In the genomic region with DNA sequence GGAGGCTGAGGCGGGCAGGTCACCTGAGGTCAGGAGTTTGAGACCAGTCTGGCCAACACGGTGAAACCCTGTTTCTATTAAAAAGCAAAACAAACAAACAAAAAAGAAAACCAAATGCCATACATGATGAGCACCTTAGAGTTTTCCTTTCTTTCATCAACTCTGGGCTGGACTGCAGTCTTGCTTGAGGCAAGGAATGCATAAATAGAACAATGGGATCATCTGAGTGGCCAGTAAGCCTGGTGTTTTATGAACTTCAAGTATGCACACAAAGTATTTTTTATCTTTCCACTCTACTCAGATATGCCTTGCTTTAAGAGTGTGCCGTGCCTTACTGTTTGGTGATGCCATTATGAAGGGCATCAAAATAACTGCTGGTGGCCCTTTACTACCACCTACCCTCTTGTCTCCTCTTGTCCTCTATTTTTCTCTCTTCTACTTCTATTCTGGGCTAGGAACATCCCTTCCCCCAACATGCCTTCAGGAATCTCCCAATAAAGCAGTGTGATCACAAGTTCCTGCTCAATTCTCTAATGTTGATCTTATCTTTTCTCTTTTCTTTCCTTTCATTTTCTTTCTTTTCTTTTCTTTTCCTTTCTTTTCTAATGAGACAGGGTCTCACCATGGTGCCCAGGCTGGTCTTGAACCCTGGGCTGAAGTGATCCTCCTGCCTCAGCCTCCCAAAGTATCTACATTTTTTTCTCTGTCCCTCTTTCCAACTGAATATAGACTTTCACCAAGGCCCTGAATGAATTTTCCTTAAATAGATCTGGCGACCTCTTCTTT, we compare ENCODE assay signal across 22 cellular contexts. TPM values are rescaled to one million over a fixed set of nuclear protein-coding genes. Genes with fewer than 3 reads are reported as not detected.
DNase-seq lines count a peak whose midpoint lies in the region; ATAC-seq and TF ChIP-seq lines count a peak whose summit lies in the region.
"Had no signal": no experiment of that assay in that cellular context is flagged by ENCODE, and none has a peak within 500 bp of the region (broad histone marks: within the 10 kb centered on the region; RNA-seq: fewer than 3 reads in every experiment).

No MANE protein-coding gene starts in this region.

- H3K27me3 Mint-ChIP-seq in activated T-cell treated with anti-CD3 and anti-CD28 coated beads, Interleukin-2, amount 50 U/mL, for 72 hours (ENCODE audit: low read depth): no peaks in the 10 kb centered on the region
- peaks cover 4% of the 10 kb centered on the region for H3K27me3 Mint-ChIP-seq in endothelial cell (ENCODE audit: unreplicated experiment)
- no peaks in the 10 kb centered on the region for H3K27me3 Mint-ChIP-seq in osteocyte (ENCODE audit: unreplicated experiment)
- H3K27me3 Mint-ChIP-seq: CD4-positive, alpha-beta memory T cell; type B pancreatic cell had no signal

- no peaks in the 10 kb centered on the region for H3K9me3 Mint-ChIP-seq in activated T-cell treated with anti-CD3 and anti-CD28 coated beads, Interleukin-2, amount 50 U/mL, for 72 hours
- H3K9me3 Mint-ChIP-seq in endothelial cell (ENCODE audit: unreplicated experiment) (no peaks in the 10 kb centered on the region), osteocyte (ENCODE audit: unreplicated experiment) (no peaks in the 10 kb centered on the region)
- H3K9me3 Mint-ChIP-seq: CD4-positive, alpha-beta memory T cell; type B pancreatic cell had no signal

- no peaks in the 10 kb centered on the region for H3K9me3 ChIP-seq in PC-9 (ENCODE audit: insufficient read depth, low read depth)
- H3K9me3 ChIP-seq: left ventricle myocardium inferior had no signal

- no peaks in the 10 kb centered on the region for H4K20me1 ChIP-seq in PC-9 (ENCODE audit: insufficient read depth)

- TF ChIP-seq CTCF in PC-9 (conservative IDR thresholded peaks at IDR 0.05) (no peak), endothelial cell (IDR thresholded peaks at IDR 0.05; ENCODE audit: unreplicated experiment) (no peak), osteocyte (IDR thresholded peaks at IDR 0.05) (no peak)

- H3K4me1 ChIP-seq in PC-9 (replicated peaks; ENCODE audit: insufficient read depth): peaks cover 1% of the 10 kb centered on the region; the same call in 1 of the 2 replicates

- H3F3A ChIP-seq in PC-9 (ENCODE audit: insufficient read depth, low read depth): peaks cover 60% of the 10 kb centered on the region

- no peak overlapping the region for H3K4me2 ChIP-seq in PC-9

- BruUV-seq in PC-9 (replicated peaks; lab: Mats Ljungman, UMichigan): no TSS peak

- CTCF ChIA-PET in PC-9 (lab: Charles Lee): no interaction called here

- peaks cover 14% of the 10 kb centered on the region for H3K4me1 Mint-ChIP-seq in activated T-cell treated with anti-CD3 and anti-CD28 coated beads, Interleukin-2, amount 50 U/mL, for 72 hours (ENCODE audit: low read depth)
- H3K4me1 Mint-ChIP-seq in endothelial cell (ENCODE audit: unreplicated experiment) (peaks cover 80% of the 10 kb centered on the region), osteocyte (ENCODE audit: unreplicated experiment) (peaks cover 26% of the 10 kb centered on the region)

- no peaks in the 10 kb centered on the region for H3K9me2 ChIP-seq in PC-9 (ENCODE audit: insufficient read depth)

- no peak for ATAC-seq in activated T-cell treated with anti-CD3 and anti-CD28 coated beads, Interleukin-2, amount 50 U/mL, for 72 hours (replicated peaks in 1 of 2)
- ATAC-seq in GM18517 (IDR thresholded peaks at IDR 0.05; ENCODE audit: unreplicated experiment): no peak
- ATAC-seq: right cardiac atrium had no signal

- H2AFZ ChIP-seq in PC-9: no peak overlapping the region

- peak overlapping the region; percentile 29; the same call in 1 of the 2 replicates for H3K27ac ChIP-seq in PC-9
- H3K27ac ChIP-seq: brain microvascular endothelial cell, left ventricle myocardium inferior had no signal

- no peak overlapping the region for H3K4me3 Mint-ChIP-seq in activated T-cell treated with anti-CD3 and anti-CD28 coated beads, Interleukin-2, amount 50 U/mL, for 72 hours
- H3K4me3 Mint-ChIP-seq in endothelial cell (ENCODE audit: unreplicated experiment): peak overlapping the region; percentile 66
- no peak overlapping the region for H3K4me3 Mint-ChIP-seq in osteocyte (ENCODE audit: unreplicated experiment)
- H3K4me3 Mint-ChIP-seq: CD4-positive, alpha-beta memory T cell; type B pancreatic cell had no signal

- POLR2A ChIA-PET in PC-9 (lab: Charles Lee; ENCODE audit: unreplicated experiment): no interaction called here

- intact Hi-C loops in PC-9 (cut with micrococcal nuclease; ENCODE audit: unreplicated experiment): no loop called here

- H3K36me3 Mint-ChIP-seq in activated T-cell treated with anti-CD3 and anti-CD28 coated beads, Interleukin-2, amount 50 U/mL, for 72 hours (ENCODE audit: insufficient read depth in 2 of 2): peaks cover 34 to 59% of the 10 kb centered on the region in 2 donors
- H3K36me3 Mint-ChIP-seq in endothelial cell (ENCODE audit: low read depth, unreplicated experiment): peaks cover 82% of the 10 kb centered on the region
- peaks cover 73% of the 10 kb centered on the region for H3K36me3 Mint-ChIP-seq in osteocyte (ENCODE audit: unreplicated experiment)

- H3K79me2 ChIP-seq in PC-9 (ENCODE audit: low read depth): peaks cover 33% of the 10 kb centered on the region

- no peaks in the 10 kb centered on the region for H3K27me3 ChIP-seq in PC-9 (ENCODE audit: insufficient read depth, low read depth)
- H3K27me3 ChIP-seq: brain microvascular endothelial cell had no signal

- peaks cover 49% of the 10 kb centered on the region for H3K36me3 ChIP-seq in PC-9 (ENCODE audit: low read depth)
- H3K36me3 ChIP-seq: left ventricle myocardium inferior had no signal

- no peak overlapping the region for H3K4me3 ChIP-seq in PC-9
- H3K4me3 ChIP-seq: left ventricle myocardium inferior had no signal

- no peak for DNase-seq in activated T-cell treated with anti-CD3 and anti-CD28 coated beads, Interleukin-2, amount 50 U/mL, for 72 hours
- no peak for DNase-seq in activated T-cell treated with anti-CD3 and anti-CD28 coated beads, Interleukin-2, amount 50 U/mL, for 48 hours
- DNase-seq in PC-9 (no peak), endothelial cell (ENCODE audit: low spot score) (no peak), osteocyte (ENCODE audit: extremely low spot score, unreplicated experiment) (no peak), AML-193 (lab: John Stamatoyannopoulos, UW) (no peak), NCI-H446 (lab: John Stamatoyannopoulos, UW) (no peak)
- DNase-seq: activated naive CD4-positive, alpha-beta T cell treated with anti-CD3 and anti-CD28 coated beads, Interleukin-2, amount 50 U/mL, for 16 hours; brain microvascular endothelial cell; CD4-positive, alpha-beta memory T cell; H7; KBM-7; left ventricle myocardium inferior; NCI-H1048; NCI-H2029; NCI-H524; occipital lobe; right cardiac atrium; SHP77 treated with DMSO at 0.1 percent for 48 hours; stimulated activated naive CD4-positive, alpha-beta T cell had no signal

- peak overlapping the region; percentile 23 for H3K27ac Mint-ChIP-seq in activated T-cell treated with anti-CD3 and anti-CD28 coated beads, Interleukin-2, amount 50 U/mL, for 72 hours
- H3K27ac Mint-ChIP-seq in endothelial cell (ENCODE audit: unreplicated experiment) (peak overlapping the region; percentile 81), osteocyte (ENCODE audit: unreplicated experiment) (peak overlapping the region; percentile 46)
- H3K27ac Mint-ChIP-seq: type B pancreatic cell had no signal

RNA-seq across cellular contexts. Expression of gene SCD, which starts 10.2 kb away (rescaled TPM):
- total RNA-seq in activated T-cell treated with anti-CD3 and anti-CD28 coated beads, Interleukin-2, amount 50 U/mL, for 72 hours: 10 to 100 TPM; 79.5 to 90.4 TPM
- total RNA-seq in PC-9 (2021) (220 and 518 TPM in 2 replicates), endothelial cell (ENCODE audit: unreplicated experiment) (627 TPM), osteocyte (77.9 and 81.4 TPM in 2 replicates)

RNA-seq across cellular contexts. Expression of gene PKD2L1, which starts 27.2 kb away (rescaled TPM):
- total RNA-seq in activated T-cell treated with anti-CD3 and anti-CD28 coated beads, Interleukin-2, amount 50 U/mL, for 72 hours: under 1 TPM; 0.30 to 0.60 TPM
- total RNA-seq in PC-9 (2021) (not detected in 2 replicates), endothelial cell (ENCODE audit: unreplicated experiment) (0.44 TPM), osteocyte (not detected in 2 replicates)
- total RNA-seq: CD4-positive, alpha-beta memory T cell; H7; left ventricle myocardium inferior; right cardiac atrium had no signal

Comparison
In these comparisons a context has a peak if more than half of its experiments do, and no peak if none do; other contexts are left out.
1. H3K27ac Mint-ChIP-seq: peak in every context shown above with its lines; median percentile 81 in endothelial cell; 46 in osteocyte; 23 in activated T-cell treated with anti-CD3 and anti-CD28 coated beads, Interleukin-2, amount 50 U/mL, for 72 hours.